33 cellular contexts compared by ENCODE assay signal in the genomic region with DNA sequence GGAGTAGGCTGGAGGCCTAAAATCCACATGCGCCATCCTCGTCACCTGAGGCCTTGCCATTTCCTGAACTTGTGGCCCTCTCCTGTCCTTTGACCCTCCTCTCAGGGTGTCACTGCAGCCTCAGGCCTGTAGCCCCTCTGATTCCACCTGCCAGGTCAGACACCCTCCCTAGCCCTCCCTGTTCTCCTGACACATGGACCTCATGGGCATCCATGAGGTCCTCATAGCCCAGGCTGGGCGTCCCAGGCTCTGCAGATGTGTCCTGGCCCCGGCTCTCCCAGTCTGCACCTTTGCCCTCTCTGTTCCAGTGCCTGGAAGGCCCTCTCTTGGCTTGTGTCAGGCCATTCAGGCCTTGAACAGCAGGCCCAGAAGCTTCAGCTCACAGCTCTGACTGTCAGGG. TPM values are rescaled to one million over a fixed set of nuclear protein-coding genes. Genes with fewer than 3 reads are reported as not detected.
"Had no signal": no experiment of that assay in that cellular context is flagged by ENCODE, and none has a peak within 500 bp of the region (broad histone marks: within the 10 kb centered on the region; RNA-seq: fewer than 3 reads in every experiment).

No MANE protein-coding gene starts in this region.

- ATAC-seq: heart right ventricle; left cardiac atrium; left lung; mucosa of descending colon; naive thymus-derived CD4-positive, alpha-beta T cell; natural killer cell treated with Interleukin-12 subunit alpha and Interleukin-12 subunit beta and Interleukin-15 and Interleukin-18, amount 100 ng/mL, for 72 hours; right cardiac atrium; stimulated activated naive B cell treated with anti-CD40 and anti-IgM and Interleukin-4, amounts not matched to agents 10 μg/mL and 1 μg/mL and 100 μg/mL, for 72 hours; stimulated activated naive CD8-positive, alpha-beta T cell treated with anti-CD3 and anti-CD28 coated beads, Interleukin-15, Interleukin-2, amounts not matched to agents 100 U/mL and 50 U/mL, for 24 hours had no signal

- H3K79me2 ChIP-seq: hepatocyte had no signal

- H3K36me3 ChIP-seq: heart right ventricle, left lung, neutrophil, ovary, prostate gland, thyroid gland, transverse colon, upper lobe of left lung, vagina had no signal

- H3K36me3 Mint-ChIP-seq: memory B cell; naive thymus-derived CD4-positive, alpha-beta T cell; natural killer cell treated with Interleukin-12 subunit alpha and Interleukin-12 subunit beta and Interleukin-15 and Interleukin-18, amount 100 ng/mL, for 72 hours; stimulated activated naive B cell treated with anti-CD40 and anti-IgM and Interleukin-4, amounts not matched to agents 10 μg/mL and 1 μg/mL and 100 μg/mL, for 72 hours had no signal

- H2AFZ ChIP-seq: hepatocyte had no signal

- H3K9me3 ChIP-seq: heart right ventricle, left lung, mucosa of descending colon, neutrophil, ovary, prostate gland, sigmoid colon, stomach, testis, thyroid gland, transverse colon, upper lobe of left lung, vagina had no signal

- H3K27me3 ChIP-seq: heart right ventricle, hepatocyte, left lung, neutrophil, ovary, sigmoid colon, stomach, testis, thyroid gland, transverse colon, upper lobe of left lung, vagina had no signal

- H3K27ac Mint-ChIP-seq: memory B cell; naive thymus-derived CD4-positive, alpha-beta T cell; natural killer cell treated with Interleukin-12 subunit alpha and Interleukin-12 subunit beta and Interleukin-15 and Interleukin-18, amount 100 ng/mL, for 72 hours; stimulated activated naive B cell treated with anti-CD40 and anti-IgM and Interleukin-4, amounts not matched to agents 10 μg/mL and 1 μg/mL and 100 μg/mL, for 72 hours had no signal

- H3K4me3 Mint-ChIP-seq: memory B cell; naive thymus-derived CD4-positive, alpha-beta T cell; natural killer cell treated with Interleukin-12 subunit alpha and Interleukin-12 subunit beta and Interleukin-15 and Interleukin-18, amount 100 ng/mL, for 72 hours; neural crest cell; stimulated activated naive B cell treated with anti-CD40 and anti-IgM and Interleukin-4, amounts not matched to agents 10 μg/mL and 1 μg/mL and 100 μg/mL, for 72 hours had no signal

- H3K27me3 Mint-ChIP-seq: naive thymus-derived CD4-positive, alpha-beta T cell; natural killer cell treated with Interleukin-12 subunit alpha and Interleukin-12 subunit beta and Interleukin-15 and Interleukin-18, amount 100 ng/mL, for 72 hours; stimulated activated naive B cell treated with anti-CD40 and anti-IgM and Interleukin-4, amounts not matched to agents 10 μg/mL and 1 μg/mL and 100 μg/mL, for 72 hours had no signal

- FAIRE-seq: keratinocyte, small intestine had no signal

- H3K4me1 ChIP-seq: heart right ventricle had no signal

- H3K4me2 ChIP-seq: hepatocyte had no signal

- H3K27ac ChIP-seq: heart right ventricle, hepatocyte, left lung, ovary, prostate gland, sigmoid colon, stomach, testis, thyroid gland, transverse colon, upper lobe of left lung, vagina had no signal

- DNase-seq: heart right ventricle; kidney glomerular epithelial cell; left cardiac atrium; left lung; midbrain; mucosa of descending colon; naive thymus-derived CD4-positive, alpha-beta T cell; occipital lobe; ovary; retina; sigmoid colon; small intestine; stimulated activated CD4-positive, alpha-beta T cell treated with anti-CD3 and anti-CD28 coated beads, Interleukin-1b, Interleukin-23, amount 100 ng/mL, for 48 hours; stimulated activated CD4-positive, alpha-beta T cell treated with anti-CD3 and anti-CD28 coated beads, Interleukin-4, amount 100 ng/mL, for 1 hour; stimulated activated naive B cell treated with anti-CD40 and anti-IgM and Interleukin-4, amounts not matched to agents 10 μg/mL and 1 μg/mL and 100 μg/mL, for 72 hours; stimulated activated naive CD8-positive, alpha-beta T cell treated with anti-CD3 and anti-CD28 coated beads, Interleukin-15, Interleukin-2, amounts not matched to agents 100 U/mL and 50 U/mL, for 24 hours; stomach; testis; thyroid gland; transverse colon had no signal

- H3K4me1 Mint-ChIP-seq: stimulated activated naive B cell treated with anti-CD40 and anti-IgM and Interleukin-4, amounts not matched to agents 10 μg/mL and 1 μg/mL and 100 μg/mL, for 72 hours had no signal

- H3K4me3 ChIP-seq: heart right ventricle, hepatocyte, left lung, lung, mucosa of descending colon, ovary, prostate gland, sigmoid colon, stomach, testis, thyroid gland, transverse colon, upper lobe of left lung, vagina had no signal

- H3K9me3 Mint-ChIP-seq: memory B cell; natural killer cell treated with Interleukin-12 subunit alpha and Interleukin-12 subunit beta and Interleukin-15 and Interleukin-18, amount 100 ng/mL, for 72 hours; neural crest cell; stimulated activated naive B cell treated with anti-CD40 and anti-IgM and Interleukin-4, amounts not matched to agents 10 μg/mL and 1 μg/mL and 100 μg/mL, for 72 hours had no signal

RNA-seq across cellular contexts. Expression of gene RSPH14, which starts 19.2 kb away (rescaled TPM):
- total RNA-seq: hepatocyte; left cardiac atrium; mesenteric fat pad; myocyte; natural killer cell treated with Interleukin-12 subunit alpha and Interleukin-12 subunit beta and Interleukin-15 and Interleukin-18, amount 100 ng/mL, for 72 hours; right cardiac atrium; stomach; vagina had no signal
- polyA plus RNA-seq: keratinocyte had no signal
